ENCODE assay signal across 8 cellular contexts in the genomic region with DNA sequence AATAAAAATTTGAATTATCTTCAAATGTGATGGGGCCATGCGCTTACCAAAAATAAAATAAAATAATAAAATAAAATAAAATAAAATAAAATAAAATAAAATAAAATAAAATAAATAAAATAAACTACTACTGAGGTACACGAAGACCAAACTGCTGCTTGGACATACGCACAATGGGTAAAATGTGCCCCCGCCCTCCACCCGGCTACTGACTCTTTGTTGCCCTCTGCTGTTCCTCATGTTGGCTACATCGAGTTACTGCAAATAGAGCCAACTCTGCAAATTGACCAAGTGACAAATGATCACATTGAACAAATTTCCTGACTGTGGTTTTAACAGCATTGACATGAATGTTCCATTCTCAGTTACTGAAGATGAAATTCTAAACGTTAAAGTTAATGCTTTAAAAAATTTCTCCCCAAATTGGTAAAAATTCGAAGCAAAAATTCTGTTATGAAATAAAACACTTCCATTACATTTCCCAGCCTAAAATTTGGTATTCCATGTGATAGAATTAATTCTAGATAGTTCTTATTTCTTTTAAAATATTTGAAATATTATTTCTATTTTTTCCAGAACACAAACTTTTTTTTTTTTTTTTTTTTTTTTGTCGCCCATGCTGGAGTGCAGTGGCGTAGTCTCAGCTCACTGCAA. TPM values are rescaled to one million over a fixed set of nuclear protein-coding genes. Genes with fewer than 3 reads are reported as not detected.
DNase-seq lines count a peak whose midpoint lies in the region; ATAC-seq and TF ChIP-seq lines count a peak whose summit lies in the region.

No MANE protein-coding gene starts in this region.

- no peak overlapping the region for H3K27ac ChIP-seq in caudate nucleus (ENCODE audit: low read depth, low read length)
- H3K27ac ChIP-seq in right lobe of liver, result no peak overlapping the region
- no peak overlapping the region for H3K27ac ChIP-seq in substantia nigra (ENCODE audit: low read depth, low read length, poor library complexity, severe bottlenecking)

- no peaks in the 10 kb centered on the region for H3K27me3 ChIP-seq in right lobe of liver

- no peaks in the 10 kb centered on the region for H3K36me3 ChIP-seq in right lobe of liver

- DNase-seq in activated CD8-positive, alpha-beta memory T cell treated with anti-CD3 and anti-CD28 coated beads for 4 hours (ENCODE audit: low read depth in 2 of 2), result peak; percentile 5 to 6
- DNase-seq in activated CD8-positive, alpha-beta memory T cell treated with anti-CD3 and anti-CD28 coated beads for 24 hours, result no peak
- peak; percentile 17 for DNase-seq in LoVo (ENCODE audit: low spot score)
- peak in 34 of 61 donors; percentile 0 to 74 (median 16) for DNase-seq in caudate nucleus (lab: John Stamatoyannopoulos, UW)
- no peak for DNase-seq in right lobe of liver
- peak in 36 of 49 donors; percentile 0 to 64 (median 24) for DNase-seq in substantia nigra (lab: John Stamatoyannopoulos, UW)

- ATAC-seq in GM21786 (IDR thresholded peaks at IDR 0.05; ENCODE audit: unreplicated experiment) (peak; percentile 81), SK-N-SH treated with all-trans-retinoic acid at 6 μM for 48 hours (peak; percentile 86), right lobe of liver (peak; percentile 75 to 92 (median 85))

- TF ChIP-seq CTCF in right lobe of liver (IDR thresholded peaks at IDR 0.05), result peak; percentile 48 to 69 (median 66)

- WGBS in right lobe of liver (ENCODE audit: insufficient coverage, low coverage, low lambda C conversion rate, missing lambda C conversion rate), result 33% methylated on average over 10 of the region's 10 CpGs

- intact Hi-C loops in right lobe of liver (cut with DNase I), result no loop called here

- H3K4me3 ChIP-seq in right lobe of liver, result no peak overlapping the region

- TF ChIP-seq POLR2A in right lobe of liver (IDR thresholded peaks at IDR 0.05), result no peak

- no peaks in the 10 kb centered on the region for H3K9me3 ChIP-seq in right lobe of liver

- H3K4me1 ChIP-seq in right lobe of liver, result no peaks in the 10 kb centered on the region

TF ChIP-seq in SK-N-SH treated with all-trans-retinoic acid at 6 μM for 48 hours, 23 proteins besides CTCF, POLR2A, EP300 and RAD21:
- TF ChIP-seq RARB (CRISPR knock-in tag; IDR thresholded peaks at IDR 0.05) (no peak), ZFP3 (CRISPR knock-in tag; IDR thresholded peaks at IDR 0.05) (no peak), ZC3H10 (CRISPR knock-in tag; IDR thresholded peaks at IDR 0.05) (no peak), ZNF70 (CRISPR knock-in tag; IDR thresholded peaks at IDR 0.05) (no peak), ZFP30 (CRISPR knock-in tag; IDR thresholded peaks at IDR 0.05) (no peak), ARNTL (CRISPR knock-in tag; IDR thresholded peaks at IDR 0.05; ENCODE audit: borderline replicate concordance, low read depth) (no peak), TCF4 (CRISPR knock-in tag; IDR thresholded peaks at IDR 0.05; ENCODE audit: borderline replicate concordance) (no peak), PPARA (CRISPR knock-in tag; IDR thresholded peaks at IDR 0.05; ENCODE audit: borderline replicate concordance) (no peak), GLIS3 (CRISPR knock-in tag; IDR thresholded peaks at IDR 0.05) (no peak), ESRRG (CRISPR knock-in tag; IDR thresholded peaks at IDR 0.05) (no peak), SNAI2 (CRISPR knock-in tag; IDR thresholded peaks at IDR 0.05) (no peak), TOX (CRISPR knock-in tag; IDR thresholded peaks at IDR 0.05; ENCODE audit: borderline replicate concordance) (no peak), ISL1 (CRISPR knock-in tag; IDR thresholded peaks at IDR 0.05) (no peak), CSDC2 (CRISPR knock-in tag; IDR thresholded peaks at IDR 0.05) (no peak), ZNF565 (CRISPR knock-in tag; conservative IDR thresholded peaks at IDR 0.05; ENCODE audit: low read depth) (no peak)
- TF ChIP-seq, protein P1, sequence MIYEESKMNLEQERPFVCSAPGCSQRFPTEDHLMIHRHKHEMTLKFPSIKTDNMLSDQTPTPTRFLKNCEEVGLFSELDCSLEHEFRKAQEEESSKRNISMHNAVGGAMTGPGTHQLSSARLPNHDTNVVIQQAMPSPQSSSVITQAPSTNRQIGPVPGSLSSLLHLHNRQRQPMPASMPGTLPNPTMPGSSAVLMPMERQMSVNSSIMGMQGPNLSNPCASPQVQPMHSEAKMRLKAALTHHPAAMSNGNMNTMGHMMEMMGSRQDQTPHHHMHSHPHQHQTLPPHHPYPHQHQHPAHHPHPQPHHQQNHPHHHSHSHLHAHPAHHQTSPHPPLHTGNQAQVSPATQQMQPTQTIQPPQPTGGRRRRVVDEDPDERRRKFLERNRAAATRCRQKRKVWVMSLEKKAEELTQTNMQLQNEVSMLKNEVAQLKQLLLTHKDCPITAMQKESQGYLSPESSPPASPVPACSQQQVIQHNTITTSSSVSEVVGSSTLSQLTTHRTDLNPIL (CRISPR knock-in tag; IDR thresholded peaks at IDR 0.05; ENCODE audit: low read depth), result no peak
- TF ChIP-seq, protein P2, sequence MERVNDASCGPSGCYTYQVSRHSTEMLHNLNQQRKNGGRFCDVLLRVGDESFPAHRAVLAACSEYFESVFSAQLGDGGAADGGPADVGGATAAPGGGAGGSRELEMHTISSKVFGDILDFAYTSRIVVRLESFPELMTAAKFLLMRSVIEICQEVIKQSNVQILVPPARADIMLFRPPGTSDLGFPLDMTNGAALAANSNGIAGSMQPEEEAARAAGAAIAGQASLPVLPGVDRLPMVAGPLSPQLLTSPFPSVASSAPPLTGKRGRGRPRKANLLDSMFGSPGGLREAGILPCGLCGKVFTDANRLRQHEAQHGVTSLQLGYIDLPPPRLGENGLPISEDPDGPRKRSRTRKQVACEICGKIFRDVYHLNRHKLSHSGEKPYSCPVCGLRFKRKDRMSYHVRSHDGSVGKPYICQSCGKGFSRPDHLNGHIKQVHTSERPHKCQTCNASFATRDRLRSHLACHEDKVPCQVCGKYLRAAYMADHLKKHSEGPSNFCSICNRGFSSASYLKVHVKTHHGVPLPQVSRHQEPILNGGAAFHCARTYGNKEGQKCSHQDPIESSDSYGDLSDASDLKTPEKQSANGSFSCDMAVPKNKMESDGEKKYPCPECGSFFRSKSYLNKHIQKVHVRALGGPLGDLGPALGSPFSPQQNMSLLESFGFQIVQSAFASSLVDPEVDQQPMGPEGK (CRISPR knock-in tag; IDR thresholded peaks at IDR 0.05; ENCODE audit: borderline replicate concordance), result no peak
- TF ChIP-seq, protein P3, sequence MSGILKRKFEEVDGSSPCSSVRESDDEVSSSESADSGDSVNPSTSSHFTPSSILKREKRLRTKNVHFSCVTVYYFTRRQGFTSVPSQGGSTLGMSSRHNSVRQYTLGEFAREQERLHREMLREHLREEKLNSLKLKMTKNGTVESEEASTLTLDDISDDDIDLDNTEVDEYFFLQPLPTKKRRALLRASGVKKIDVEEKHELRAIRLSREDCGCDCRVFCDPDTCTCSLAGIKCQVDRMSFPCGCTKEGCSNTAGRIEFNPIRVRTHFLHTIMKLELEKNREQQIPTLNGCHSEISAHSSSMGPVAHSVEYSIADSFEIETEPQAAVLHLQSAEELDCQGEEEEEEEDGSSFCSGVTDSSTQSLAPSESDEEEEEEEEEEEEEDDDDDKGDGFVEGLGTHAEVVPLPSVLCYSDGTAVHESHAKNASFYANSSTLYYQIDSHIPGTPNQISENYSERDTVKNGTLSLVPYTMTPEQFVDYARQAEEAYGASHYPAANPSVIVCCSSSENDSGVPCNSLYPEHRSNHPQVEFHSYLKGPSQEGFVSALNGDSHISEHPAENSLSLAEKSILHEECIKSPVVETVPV (CRISPR knock-in tag; IDR thresholded peaks at IDR 0.05), result no peak
- TF ChIP-seq, protein P4, sequence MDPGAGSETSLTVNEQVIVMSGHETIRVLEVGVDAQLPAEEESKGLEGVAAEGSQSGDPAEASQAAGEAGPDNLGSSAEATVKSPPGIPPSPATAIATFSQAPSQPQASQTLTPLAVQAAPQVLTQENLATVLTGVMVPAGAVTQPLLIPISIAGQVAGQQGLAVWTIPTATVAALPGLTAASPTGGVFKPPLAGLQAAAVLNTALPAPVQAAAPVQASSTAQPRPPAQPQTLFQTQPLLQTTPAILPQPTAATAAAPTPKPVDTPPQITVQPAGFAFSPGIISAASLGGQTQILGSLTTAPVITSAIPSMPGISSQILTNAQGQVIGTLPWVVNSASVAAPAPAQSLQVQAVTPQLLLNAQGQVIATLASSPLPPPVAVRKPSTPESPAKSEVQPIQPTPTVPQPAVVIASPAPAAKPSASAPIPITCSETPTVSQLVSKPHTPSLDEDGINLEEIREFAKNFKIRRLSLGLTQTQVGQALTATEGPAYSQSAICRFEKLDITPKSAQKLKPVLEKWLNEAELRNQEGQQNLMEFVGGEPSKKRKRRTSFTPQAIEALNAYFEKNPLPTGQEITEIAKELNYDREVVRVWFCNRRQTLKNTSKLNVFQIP (CRISPR knock-in tag; IDR thresholded peaks at IDR 0.05; ENCODE audit: borderline replicate concordance, low read depth), result no peak
- TF ChIP-seq, protein P5, sequence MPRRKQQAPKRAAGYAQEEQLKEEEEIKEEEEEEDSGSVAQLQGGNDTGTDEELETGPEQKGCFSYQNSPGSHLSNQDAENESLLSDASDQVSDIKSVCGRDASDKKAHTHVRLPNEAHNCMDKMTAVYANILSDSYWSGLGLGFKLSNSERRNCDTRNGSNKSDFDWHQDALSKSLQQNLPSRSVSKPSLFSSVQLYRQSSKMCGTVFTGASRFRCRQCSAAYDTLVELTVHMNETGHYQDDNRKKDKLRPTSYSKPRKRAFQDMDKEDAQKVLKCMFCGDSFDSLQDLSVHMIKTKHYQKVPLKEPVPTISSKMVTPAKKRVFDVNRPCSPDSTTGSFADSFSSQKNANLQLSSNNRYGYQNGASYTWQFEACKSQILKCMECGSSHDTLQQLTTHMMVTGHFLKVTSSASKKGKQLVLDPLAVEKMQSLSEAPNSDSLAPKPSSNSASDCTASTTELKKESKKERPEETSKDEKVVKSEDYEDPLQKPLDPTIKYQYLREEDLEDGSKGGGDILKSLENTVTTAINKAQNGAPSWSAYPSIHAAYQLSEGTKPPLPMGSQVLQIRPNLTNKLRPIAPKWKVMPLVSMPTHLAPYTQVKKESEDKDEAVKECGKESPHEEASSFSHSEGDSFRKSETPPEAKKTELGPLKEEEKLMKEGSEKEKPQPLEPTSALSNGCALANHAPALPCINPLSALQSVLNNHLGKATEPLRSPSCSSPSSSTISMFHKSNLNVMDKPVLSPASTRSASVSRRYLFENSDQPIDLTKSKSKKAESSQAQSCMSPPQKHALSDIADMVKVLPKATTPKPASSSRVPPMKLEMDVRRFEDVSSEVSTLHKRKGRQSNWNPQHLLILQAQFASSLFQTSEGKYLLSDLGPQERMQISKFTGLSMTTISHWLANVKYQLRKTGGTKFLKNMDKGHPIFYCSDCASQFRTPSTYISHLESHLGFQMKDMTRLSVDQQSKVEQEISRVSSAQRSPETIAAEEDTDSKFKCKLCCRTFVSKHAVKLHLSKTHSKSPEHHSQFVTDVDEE (CRISPR knock-in tag; IDR thresholded peaks at IDR 0.05), result no peak

RNA-seq across cellular contexts. Expression of a gene that starts 18.8 kb away (rescaled TPM):
- under 1 TPM in 2 of 6 experiments, not detected in 4; 0.24 to 0.31 TPM for total RNA-seq in right lobe of liver

Comparison
In these comparisons a context has a peak if more than half of its experiments do, and no peak if none do; other contexts are left out.
1. DNase-seq: peak in activated CD8-positive, alpha-beta memory T cell treated with anti-CD3 and anti-CD28 coated beads for 4 hours (2 of 2), LoVo (single experiment), caudate nucleus (34 of 61) and substantia nigra (36 of 49); none in activated CD8-positive, alpha-beta memory T cell treated with anti-CD3 and anti-CD28 coated beads for 24 hours (single experiment) and right lobe of liver (0 of 3).
2. Peak in every context shown above with its lines, with median percentiles within 50 percentile points of each other: ATAC-seq.